In the genomic region with DNA sequence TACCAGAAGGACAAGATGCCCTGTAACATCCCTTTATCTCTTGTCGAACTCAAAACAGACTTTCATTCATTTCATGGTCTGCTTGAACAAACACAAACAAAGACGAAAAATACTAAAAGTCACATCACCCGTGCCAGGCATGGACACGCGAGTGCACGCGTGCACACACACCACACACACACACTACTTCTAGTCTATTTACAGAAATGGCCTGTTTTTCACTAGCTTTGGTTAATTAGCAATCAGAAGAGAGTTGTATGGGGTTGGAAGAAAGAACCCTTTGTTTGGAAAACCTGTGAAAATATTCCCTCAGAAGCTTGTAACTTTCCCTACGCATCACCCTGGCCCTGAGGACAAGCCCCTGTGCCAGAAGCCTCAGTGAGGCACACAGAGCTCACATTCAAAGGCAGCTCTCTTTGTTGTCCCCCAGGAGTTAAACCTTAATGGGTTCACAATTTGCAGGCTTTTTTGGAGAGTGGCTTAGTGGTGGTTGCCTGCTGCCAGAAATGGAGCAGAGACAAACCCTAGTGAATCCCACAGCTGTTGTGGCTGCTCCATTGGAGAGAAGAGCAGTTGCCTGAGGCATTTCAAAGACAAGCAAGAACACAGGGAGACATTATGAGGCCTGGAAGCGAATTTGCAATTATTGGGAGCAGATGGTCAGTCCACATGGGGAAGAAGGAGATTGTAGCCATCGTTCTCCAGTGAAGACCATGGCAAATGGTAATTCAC, we compare ENCODE assay signal across 9 cellular contexts. TPM values are rescaled to one million over a fixed set of nuclear protein-coding genes. Genes with fewer than 3 reads are reported as not detected.
A peak's percentile ranks its signal among the peaks of the same experiment; 100 is the strongest.
DNase-seq lines count a peak whose midpoint lies in the region; FAIRE-seq and TF ChIP-seq lines count a peak whose summit lies in the region.
"Had no signal": no experiment of that assay in that cellular context is flagged by ENCODE, and none has a peak within 500 bp of the region (broad histone marks: within the 10 kb centered on the region; RNA-seq: fewer than 3 reads in every experiment).

No MANE protein-coding gene starts in this region.

- no peak for FAIRE-seq in endothelial cell of umbilical vein (lab: Jason Lieb, UNC)
- FAIRE-seq: A204.1 had no signal

- H4K20me1 ChIP-seq in endothelial cell of umbilical vein (replicated peaks; ENCODE audit: control insufficient read depth, extremely low read depth, insufficient read depth, low read length), result no peaks in the 10 kb centered on the region

- TF ChIP-seq POLR2A in endothelial cell of umbilical vein (IDR thresholded peaks at IDR 0.05; ENCODE audit: low read depth, low read length), result no peak

- intact Hi-C loops in endothelial cell of umbilical vein (cut with micrococcal nuclease), result loop anchor here (2.0 to 5.0 kb wide), 3 partner anchors 213 to 643 kb away; a partner anchor contains a TSS

- dilution Hi-C loops in endothelial cell of umbilical vein (cut with MboI; ENCODE audit: extremely low pct_ligation_motif_present, low sequenced_read_pairs), result no loop called here

- H3K9me3 ChIP-seq in endothelial cell of umbilical vein (replicated peaks; ENCODE audit: control insufficient read depth, insufficient read depth, low read length) (no peaks in the 10 kb centered on the region), muscle layer of duodenum (ENCODE audit: control insufficient read depth in 1 of 2, low read length in 2 of 2) (no peaks in the 10 kb centered on the region)

- H3K27ac ChIP-seq in endothelial cell of umbilical vein (ENCODE audit: insufficient read depth, low read depth, low read length), result peak overlapping the region; percentile 46
- H3K27ac ChIP-seq in muscle layer of duodenum (ENCODE audit: low read length), result peak overlapping the region; percentile 54
- peak overlapping the region; percentile 18 for H3K27ac ChIP-seq in urinary bladder (ENCODE audit: low read depth)

- H3K9me1 ChIP-seq in endothelial cell of umbilical vein (replicated peaks; ENCODE audit: control insufficient read depth, extremely low read depth, insufficient read depth, low read length), result no peaks in the 10 kb centered on the region

- H2AFZ ChIP-seq in endothelial cell of umbilical vein (ENCODE audit: low read depth, low read length), result no peak overlapping the region

- DNase-seq in NCI-H1092 treated with DMSO at 0.1 percent for 48 hours (lab: John Stamatoyannopoulos, UW) (peak; percentile 11), NCI-H1092 (lab: John Stamatoyannopoulos, UW) (no peak), endothelial cell of umbilical vein (ENCODE audit: low read depth, low spot score) (no peak), NCI-H2029 (lab: John Stamatoyannopoulos, UW) (no peak), NCI-H2081 (lab: John Stamatoyannopoulos, UW) (no peak)
- DNase-seq in activated T-cell treated with anti-CD3 and anti-CD28 coated beads, Interleukin-2, amount 50 U/mL, for 48 hours, result no peak

- WGBS in urinary bladder, result 77% methylated on average over 10 of the region's 10 CpGs

- H3K27me3 ChIP-seq in endothelial cell of umbilical vein (ENCODE audit: control insufficient read depth in 2 of 2, insufficient read depth in 2 of 2, low read length in 2 of 2) (no peaks in the 10 kb centered on the region), muscle layer of duodenum (ENCODE audit: low read depth, low read length) (no peaks in the 10 kb centered on the region)

- CTCF ChIA-PET in endothelial cell of umbilical vein (lab: Charles Lee), result interaction anchor here (0.6 to 6.8 kb wide), 9 partner anchors 10 to 314 kb away, joined by 3 to 47 read pairs (median 4); a partner anchor contains a TSS

- H3K4me1 ChIP-seq in endothelial cell of umbilical vein (ENCODE audit: control insufficient read depth, extremely low read depth, insufficient read depth, low read length), result peaks cover 33% of the 10 kb centered on the region
- H3K4me1 ChIP-seq in muscle layer of duodenum (ENCODE audit: control insufficient read depth in 1 of 2, insufficient read depth in 2 of 2, low read length in 2 of 2), result peaks cover 23 to 55% of the 10 kb centered on the region in 2 donors
- H3K4me1 ChIP-seq in urinary bladder (ENCODE audit: insufficient read depth), result no peaks in the 10 kb centered on the region

- no peak overlapping the region for H3K4me3 ChIP-seq in endothelial cell of umbilical vein (replicated peaks in 1 of 3; ENCODE audit: insufficient read depth in 1 of 3, low read depth in 1 of 3, low read length in 3 of 3)
- no peak overlapping the region for H3K4me3 ChIP-seq in muscle layer of duodenum (ENCODE audit: low read depth in 1 of 2, low read length in 2 of 2)
- H3K4me3 ChIP-seq in urinary bladder (ENCODE audit: low read depth, low read length), result no peak overlapping the region

- POLR2A ChIA-PET in endothelial cell of umbilical vein (lab: Charles Lee), result no interaction called here

- no peaks in the 10 kb centered on the region for H3K36me3 ChIP-seq in endothelial cell of umbilical vein (ENCODE audit: control insufficient read depth in 2 of 2, extremely low read depth in 1 of 2, insufficient read depth in 2 of 2, low read length in 2 of 2)
- peaks cover 0 to 21% of the 10 kb centered on the region in 2 donors for H3K36me3 ChIP-seq in muscle layer of duodenum (ENCODE audit: control insufficient read depth in 1 of 2, insufficient read depth in 2 of 2, low read length in 2 of 2)
- H3K36me3 ChIP-seq in urinary bladder (ENCODE audit: insufficient read depth), result no peaks in the 10 kb centered on the region

- TSS peak; percentile 65 for BruUV-seq in endothelial cell of umbilical vein (replicated peaks; lab: Mats Ljungman, UMichigan)

- peaks cover 82% of the 10 kb centered on the region for H3K79me2 ChIP-seq in endothelial cell of umbilical vein (ENCODE audit: control insufficient read depth, insufficient read depth, low read length)

- no peak for TF ChIP-seq CTCF in endothelial cell of umbilical vein (IDR thresholded peaks at IDR 0.05; ENCODE audit: extremely low read depth in 1 of 2, insufficient read depth in 1 of 2, low read depth in 1 of 2, low read length in 2 of 2)

- peak overlapping the region; percentile 5 for H3K9ac ChIP-seq in endothelial cell of umbilical vein (replicated peaks; ENCODE audit: extremely low read depth, insufficient read depth, low read length)

- H3K4me2 ChIP-seq in endothelial cell of umbilical vein (ENCODE audit: insufficient read depth, low read length), result peak overlapping the region; percentile 37

TF ChIP-seq in endothelial cell of umbilical vein, 7 proteins besides CTCF, POLR2A, EP300 and RAD21:
- TF ChIP-seq, protein P1, sequence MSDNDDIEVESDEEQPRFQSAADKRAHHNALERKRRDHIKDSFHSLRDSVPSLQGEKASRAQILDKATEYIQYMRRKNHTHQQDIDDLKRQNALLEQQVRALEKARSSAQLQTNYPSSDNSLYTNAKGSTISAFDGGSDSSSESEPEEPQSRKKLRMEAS (IDR thresholded peaks at IDR 0.05; ENCODE audit: insufficient read depth, insufficient read length), result no peak
- peak; percentile 24 for TF ChIP-seq POLR2AphosphoS5 (IDR thresholded peaks at IDR 0.05; ENCODE audit: insufficient read depth, low read depth, low read length)

RNA-seq across cellular contexts. Expression of a gene that starts 55.9 kb away (rescaled TPM):
- total RNA-seq in endothelial cell of umbilical vein (41.1 and 47.7 TPM in 2 replicates), urinary bladder (67.8 TPM)
- polyA plus RNA-seq in endothelial cell of umbilical vein (8.0 and 11.0 TPM in 2 replicates), urinary bladder (26.7 TPM)
- polyA plus RNA-seq in endothelial cell of umbilical vein (2011; cell fraction: cytosol; rRNA removed), result 13.2 and 15.3 TPM in 2 replicates
- polyA plus RNA-seq in endothelial cell of umbilical vein (2011; cell fraction: nucleus; rRNA removed), result 59.5 and 61.4 TPM in 2 replicates
- 22.6 and 22.8 TPM in 2 replicates for polyA plus RNA-seq in endothelial cell of umbilical vein (2012)
- 107 and 123 TPM in 2 replicates for polyA minus RNA-seq in endothelial cell of umbilical vein
- polyA minus RNA-seq in endothelial cell of umbilical vein (2011; cell fraction: cytosol; rRNA and poly(A)+ RNA removed), result 2.3 TPM
- polyA minus RNA-seq in endothelial cell of umbilical vein (2011; cell fraction: nucleus; rRNA and poly(A)+ RNA removed), result 324 and 411 TPM in 2 replicates
